1 cellular context compared by ENCODE assay signal in the genomic region with DNA sequence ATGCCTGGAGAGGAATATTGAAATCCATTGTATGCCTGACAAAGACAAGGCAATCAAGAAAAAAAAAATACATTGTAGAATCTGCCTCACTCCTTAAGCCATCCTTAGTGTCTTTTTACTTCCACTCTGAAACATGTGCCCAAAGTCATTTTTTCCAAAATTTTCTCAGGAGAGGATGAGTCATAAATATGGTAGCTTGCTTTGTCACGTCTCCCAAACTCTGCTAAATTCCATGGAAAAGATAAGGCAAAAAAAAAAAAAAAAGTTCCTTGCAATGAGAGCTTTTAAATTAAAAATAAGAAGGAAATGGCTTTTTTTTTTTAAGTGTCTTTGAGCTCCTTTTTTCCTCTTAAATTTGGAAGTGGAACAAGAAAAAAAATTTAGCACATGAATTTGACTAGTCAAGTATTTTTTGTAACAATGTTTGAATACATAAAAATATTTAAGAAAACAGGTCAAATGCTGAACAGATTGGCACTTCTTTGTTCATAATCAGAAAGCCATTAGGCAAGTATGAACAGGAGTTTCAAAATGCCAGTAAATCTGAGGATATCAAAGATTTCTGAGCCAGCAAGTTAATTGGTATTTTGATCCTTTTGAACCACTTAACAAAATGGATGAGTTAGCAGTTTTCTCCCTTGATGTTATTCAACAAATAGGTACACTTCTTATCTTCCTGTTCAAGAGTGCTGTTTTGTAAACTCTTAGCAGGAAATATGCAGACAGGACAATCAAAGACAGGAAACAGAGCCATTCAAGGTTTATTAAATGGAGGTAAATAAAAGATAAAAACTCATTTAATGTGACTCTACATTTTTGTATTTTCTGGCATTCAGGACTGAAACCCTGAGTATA.
TF ChIP-seq lines count a peak whose summit lies in the region.

No MANE protein-coding gene starts in this region.

TF ChIP-seq in K562, 482 proteins besides CTCF, POLR2A, EP300 and RAD21 (continued from another document):
- TF ChIP-seq TBL1XR1 (IDR thresholded peaks at IDR 0.05; ENCODE audit: low read length in 2 of 2) (0 out of 4 replicates have a peak, but pooled peaks of 1 of the 2 experiments have one; percentile 7), SMARCE1 (IDR thresholded peaks at IDR 0.05) (peak; percentile 13; the same call in 1 of the 2 replicates), ZNF644 (tag; IDR thresholded peaks at IDR 0.05; ENCODE audit: low read depth) (peak; percentile 67; the same call in 1 of the 2 replicates)
